10 cellular contexts compared by ENCODE assay signal in the genomic region with DNA sequence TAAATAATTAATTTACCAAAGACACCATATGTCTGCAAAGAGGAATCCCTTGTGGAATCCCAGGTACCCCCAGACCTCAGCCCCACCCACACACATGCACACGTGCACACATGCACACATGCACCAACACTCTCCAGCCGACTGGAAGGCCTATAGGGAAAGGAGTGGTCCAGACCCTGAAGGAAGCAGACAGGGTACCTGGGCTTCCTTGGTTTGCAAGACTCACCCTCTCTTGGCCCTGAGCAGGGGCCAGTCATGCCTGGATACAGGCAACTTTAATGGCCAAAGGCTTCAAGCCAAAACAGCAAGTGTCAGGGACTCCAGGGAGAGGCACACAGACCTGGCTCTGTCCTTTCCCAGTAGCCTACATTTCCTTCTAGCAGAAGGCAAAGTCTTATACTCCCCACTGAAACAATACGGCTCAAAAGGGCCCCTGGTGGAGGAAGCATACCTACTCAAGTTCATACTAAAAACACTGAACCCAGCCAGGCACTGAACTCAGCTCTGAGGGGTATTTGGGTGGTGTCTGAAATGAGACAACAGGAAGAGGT. TPM values are rescaled to one million over a fixed set of nuclear protein-coding genes. Genes with fewer than 3 reads are reported as not detected.
DNase-seq lines count a peak whose midpoint lies in the region; ATAC-seq and TF ChIP-seq lines count a peak whose summit lies in the region.
"Had no signal": no experiment of that assay in that cellular context is flagged by ENCODE, and none has a peak within 500 bp of the region (broad histone marks: within the 10 kb centered on the region; RNA-seq: fewer than 3 reads in every experiment).

No MANE protein-coding gene starts in this region.

- H3K4me1 Mint-ChIP-seq in activated naive CD4-positive, alpha-beta T cell treated with anti-CD3 and anti-CD28 coated beads for 36 hours (ENCODE audit: low read depth): peaks cover 40% of the 10 kb centered on the region
- peaks cover 23% of the 10 kb centered on the region for H3K4me1 Mint-ChIP-seq in osteocyte (ENCODE audit: unreplicated experiment)

- peak overlapping the region in 1 of 3 donors; percentile 42 for H3K9ac ChIP-seq in skeletal muscle tissue (ENCODE audit: low read depth in 1 of 3, low read length in 3 of 3)
- H3K9ac ChIP-seq: neural progenitor cell had no signal

- H3K36me3 Mint-ChIP-seq in activated naive CD4-positive, alpha-beta T cell treated with anti-CD3 and anti-CD28 coated beads for 36 hours (ENCODE audit: low read depth): no peaks in the 10 kb centered on the region
- H3K36me3 Mint-ChIP-seq in osteocyte (ENCODE audit: unreplicated experiment): peaks cover 21% of the 10 kb centered on the region

- H3K27ac ChIP-seq in RWPE1: peak overlapping the region; percentile 80
- peak overlapping the region; percentile 26 for H3K27ac ChIP-seq in skeletal muscle tissue (ENCODE audit: low read depth, low read length)
- H3K27ac ChIP-seq: neural progenitor cell had no signal

- peak overlapping the region; percentile 80 for H3K27ac Mint-ChIP-seq in activated naive CD4-positive, alpha-beta T cell treated with anti-CD3 and anti-CD28 coated beads for 36 hours
- H3K27ac Mint-ChIP-seq in osteocyte (ENCODE audit: unreplicated experiment): no peak overlapping the region
- H3K27ac Mint-ChIP-seq: neural progenitor cell had no signal

- DNase-seq in activated naive CD4-positive, alpha-beta T cell treated with anti-CD3 and anti-CD28 coated beads for 36 hours: no peak
- no peak for DNase-seq in activated naive CD4-positive, alpha-beta T cell treated with anti-CD3 and anti-CD28 coated beads, Interleukin-2, amount 50 U/mL, for 16 hours
- DNase-seq in RWPE1 (ENCODE audit: low spot score) (no peak), NCI-H1048 (lab: John Stamatoyannopoulos, UW) (no peak), osteocyte (ENCODE audit: extremely low spot score, unreplicated experiment) (no peak)
- DNase-seq: NCI-H2107 had no signal

- H3K27me3 ChIP-seq in skeletal muscle tissue (ENCODE audit: control insufficient read depth in 3 of 3, insufficient read depth in 3 of 3, low read length in 3 of 3): no peaks in the 10 kb centered on the region
- H3K27me3 ChIP-seq: neural progenitor cell had no signal

- POLR2A ChIA-PET in RWPE1 (lab: Yijun Ruan, JAX; ENCODE audit: low non-redundant PET): no interaction called here

- CTCF ChIA-PET in activated naive CD4-positive, alpha-beta T cell treated with anti-CD3 and anti-CD28 coated beads for 36 hours (lab: Charles Lee): interaction anchor here (0.7 to 3.6 kb wide), 45 partner anchors 9 to 340 kb away, joined by 3 to 28 read pairs (median 4); partner anchors contain the start of genes HAPLN3 and MFGE8
- CTCF ChIA-PET in RWPE1 (lab: Yijun Ruan, JAX): interaction anchor here (0.5 to 2.0 kb wide), 25 partner anchors 9 to 722 kb away, joined by 3 to 27 read pairs (median 5); partner anchors contain the start of gene HAPLN3

- H3K4me3 ChIP-seq in skeletal muscle tissue (ENCODE audit: low read length in 3 of 3): no peak overlapping the region
- H3K4me3 ChIP-seq: neural progenitor cell had no signal

- H3K4me3 Mint-ChIP-seq in activated naive CD4-positive, alpha-beta T cell treated with anti-CD3 and anti-CD28 coated beads for 36 hours: no peak overlapping the region
- H3K4me3 Mint-ChIP-seq in osteocyte (ENCODE audit: unreplicated experiment): no peak overlapping the region
- H3K4me3 Mint-ChIP-seq: neural progenitor cell had no signal

- H3K36me3 ChIP-seq in skeletal muscle tissue (ENCODE audit: control insufficient read depth in 3 of 3, insufficient read depth in 3 of 3, low read length in 3 of 3): peaks cover 56 to 73% (median 64%) of the 10 kb centered on the region in 3 donors
- H3K36me3 ChIP-seq: neural progenitor cell had no signal

- H3K9me3 ChIP-seq in skeletal muscle tissue (ENCODE audit: control insufficient read depth in 3 of 3, low read length in 3 of 3): no peaks in the 10 kb centered on the region

- H3K9me3 Mint-ChIP-seq in activated naive CD4-positive, alpha-beta T cell treated with anti-CD3 and anti-CD28 coated beads for 36 hours: no peaks in the 10 kb centered on the region
- H3K9me3 Mint-ChIP-seq in osteocyte (ENCODE audit: unreplicated experiment): no peaks in the 10 kb centered on the region
- H3K9me3 Mint-ChIP-seq: neural progenitor cell had no signal

- intact Hi-C loops in activated naive CD4-positive, alpha-beta T cell treated with anti-CD3 and anti-CD28 coated beads for 36 hours (cut with micrococcal nuclease): loop anchor here (1.0 to 2.0 kb wide), 5 partner anchors 9 to 273 kb away; partner anchors contain the start of genes ABHD2 and MFGE8

- H3K4me1 ChIP-seq in skeletal muscle tissue (ENCODE audit: control insufficient read depth in 3 of 3, insufficient read depth in 3 of 3, low read length in 3 of 3): peaks cover 33 to 75% (median 75%) of the 10 kb centered on the region in 3 donors
- H3K4me1 ChIP-seq: neural progenitor cell had no signal

- H3K27me3 Mint-ChIP-seq in activated naive CD4-positive, alpha-beta T cell treated with anti-CD3 and anti-CD28 coated beads for 36 hours (ENCODE audit: low read depth): no peaks in the 10 kb centered on the region
- H3K27me3 Mint-ChIP-seq in osteocyte (ENCODE audit: unreplicated experiment): no peaks in the 10 kb centered on the region

- TF ChIP-seq CTCF in RWPE1 (conservative IDR thresholded peaks at IDR 0.05; ENCODE audit: low read depth): no peak
- TF ChIP-seq CTCF in osteocyte (IDR thresholded peaks at IDR 0.05): no peak

- ATAC-seq in HG02610 (IDR thresholded peaks at IDR 0.05; ENCODE audit: unreplicated experiment): peak; percentile 35
- no peak for ATAC-seq in GM19397 (IDR thresholded peaks at IDR 0.05; ENCODE audit: unreplicated experiment)

RNA-seq across cellular contexts. Expression of gene MFGE8, which starts 8.8 kb away (rescaled TPM):
- 10 to 100 TPM; 28.2 to 31.6 TPM for total RNA-seq in activated naive CD4-positive, alpha-beta T cell treated with anti-CD3 and anti-CD28 coated beads for 36 hours
- total RNA-seq in skeletal muscle tissue: 35.0 TPM
- total RNA-seq in osteocyte: 255 and 259 TPM in 2 replicates

RNA-seq across cellular contexts. Expression of gene HAPLN3, which starts 9.0 kb away (rescaled TPM):
- 100 to 1,000 TPM; 103 to 105 TPM for total RNA-seq in activated naive CD4-positive, alpha-beta T cell treated with anti-CD3 and anti-CD28 coated beads for 36 hours
- total RNA-seq in skeletal muscle tissue: 6.3 TPM
- 41.3 and 41.9 TPM in 2 replicates for total RNA-seq in osteocyte
